8 cellular contexts compared by ENCODE assay signal in genomic region chrX:72540318-72540717, GRCh38. TPM values are rescaled to one million over a fixed set of nuclear protein-coding genes. Genes with fewer than 3 reads are reported as not detected.
DNase-seq lines count a peak whose midpoint lies in the region; ATAC-seq and TF ChIP-seq lines count a peak whose summit lies in the region.

No MANE protein-coding gene starts in this region.

- H3K4me3 Mint-ChIP-seq in T-helper 2 cell treated with Interferon-gamma antibody and Interleukin-4, amounts not matched to agents 5 μg/mL and 100 μg/mL, for 36 hours: no peak overlapping the region

- H3K4me3 ChIP-seq in esophagus muscularis mucosa: no peak overlapping the region
- no peak overlapping the region for H3K4me3 ChIP-seq in prostate gland

- peaks cover 5% of the 10 kb centered on the region for H3K4me1 Mint-ChIP-seq in T-helper 2 cell treated with Interferon-gamma antibody and Interleukin-4, amounts not matched to agents 5 μg/mL and 100 μg/mL, for 36 hours (ENCODE audit: low read depth)

- H3K36me3 ChIP-seq in esophagus muscularis mucosa (peaks cover 0 to 5% (median 0%) of the 10 kb centered on the region in 4 donors), prostate gland (no peaks in the 10 kb centered on the region)

- no peaks in the 10 kb centered on the region for H3K27me3 Mint-ChIP-seq in T-helper 2 cell treated with Interferon-gamma antibody and Interleukin-4, amounts not matched to agents 5 μg/mL and 100 μg/mL, for 36 hours (ENCODE audit: low read depth)

- no peaks in the 10 kb centered on the region for H3K9me3 Mint-ChIP-seq in T-helper 2 cell treated with Interferon-gamma antibody and Interleukin-4, amounts not matched to agents 5 μg/mL and 100 μg/mL, for 36 hours

- DNase-seq in NCI-H69 (lab: John Stamatoyannopoulos, UW) (peak; percentile 41), esophagus muscularis mucosa (ENCODE audit: extremely low spot score) (no peak), prostate gland (ENCODE audit: low spot score) (no peak), COLO668 (lab: John Stamatoyannopoulos, UW; ENCODE audit: unreplicated experiment) (no peak), GM19240 (ENCODE audit: insufficient read length, low spot score) (no peak)
- no peak for DNase-seq in T-helper 2 cell treated with Interferon-gamma antibody and Interleukin-4, amounts not matched to agents 5 μg/mL and 100 μg/mL, for 36 hours (ENCODE audit: low spot score)

- TF ChIP-seq CTCF in esophagus muscularis mucosa (IDR thresholded peaks at IDR 0.05): peak in 2 of 3 experiments; percentile 31 to 33
- peak in 3 of 4 experiments; percentile 20 to 46 (median 34) for TF ChIP-seq CTCF in prostate gland (IDR thresholded peaks at IDR 0.05)

- H3K27me3 ChIP-seq in esophagus muscularis mucosa (no peaks in the 10 kb centered on the region), prostate gland (replicated peaks; ENCODE audit: insufficient read depth) (no peaks in the 10 kb centered on the region)

- peak overlapping the region in 1 of 4 donors; percentile 25 for H3K27ac ChIP-seq in esophagus muscularis mucosa (replicated peaks in 1 of 4)
- no peak overlapping the region for H3K27ac ChIP-seq in prostate gland

- H3K9me3 ChIP-seq in esophagus muscularis mucosa: no peaks in the 10 kb centered on the region
- no peaks in the 10 kb centered on the region for H3K9me3 ChIP-seq in prostate gland

- intact Hi-C loops in esophagus muscularis mucosa (cut with DNase I): loop anchor here (10.0 kb wide), 1 partner anchor 236 kb away; the partner anchor contains the start of gene CITED1
- intact Hi-C loops in prostate gland (cut with DNase I): loop anchor here (5.0 to 10.0 kb wide), 3 partner anchors 298 to 526 kb away; partner anchors contain the start of gene PIN4

- ATAC-seq in GM18868 (IDR thresholded peaks at IDR 0.05; ENCODE audit: unreplicated experiment) (peak; percentile 40), HG03571 (IDR thresholded peaks at IDR 0.05; ENCODE audit: unreplicated experiment) (no peak)

- TF ChIP-seq POLR2A in esophagus muscularis mucosa (IDR thresholded peaks at IDR 0.05; ENCODE audit: low read depth): no peak
- no peak for TF ChIP-seq POLR2A in prostate gland (IDR thresholded peaks at IDR 0.05)

- H3K4me1 ChIP-seq in esophagus muscularis mucosa (peaks cover 0 to 20% (median 12%) of the 10 kb centered on the region in 4 donors), prostate gland (replicated peaks) (no peaks in the 10 kb centered on the region)

- TF ChIP-seq EP300 in esophagus muscularis mucosa (IDR thresholded peaks at IDR 0.05): no peak

- H3K36me3 Mint-ChIP-seq in T-helper 2 cell treated with Interferon-gamma antibody and Interleukin-4, amounts not matched to agents 5 μg/mL and 100 μg/mL, for 36 hours (ENCODE audit: low read depth): peaks cover 6% of the 10 kb centered on the region

- no peak overlapping the region for H3K27ac Mint-ChIP-seq in T-helper 2 cell treated with Interferon-gamma antibody and Interleukin-4, amounts not matched to agents 5 μg/mL and 100 μg/mL, for 36 hours

- 20% methylated on average over 5 of the region's 5 CpGs for WGBS in esophagus muscularis mucosa
- WGBS in prostate gland: 3% methylated on average over 5 of the region's 5 CpGs

RNA-seq across cellular contexts. Expression of gene HDAC8, which starts 32.3 kb away (rescaled TPM):
- total RNA-seq in esophagus muscularis mucosa (10 to 100 TPM; 19.2 to 23.3 (median 22.0) TPM), prostate gland (10 to 100 TPM; 25.3 to 32.3 TPM)
